9 cellular contexts compared by ENCODE assay signal in genomic region chrX:30309139-30309571, GRCh38. TPM values are rescaled to one million over a fixed set of nuclear protein-coding genes. Genes with fewer than 3 reads are reported as not detected.
DNase-seq lines count a peak whose midpoint lies in the region; ATAC-seq and TF ChIP-seq lines count a peak whose summit lies in the region.
"Had no signal": no experiment of that assay in that cellular context is flagged by ENCODE, and none has a peak within 500 bp of the region (broad histone marks: within the 10 kb centered on the region; RNA-seq: fewer than 3 reads in every experiment).

A gene with protein sequence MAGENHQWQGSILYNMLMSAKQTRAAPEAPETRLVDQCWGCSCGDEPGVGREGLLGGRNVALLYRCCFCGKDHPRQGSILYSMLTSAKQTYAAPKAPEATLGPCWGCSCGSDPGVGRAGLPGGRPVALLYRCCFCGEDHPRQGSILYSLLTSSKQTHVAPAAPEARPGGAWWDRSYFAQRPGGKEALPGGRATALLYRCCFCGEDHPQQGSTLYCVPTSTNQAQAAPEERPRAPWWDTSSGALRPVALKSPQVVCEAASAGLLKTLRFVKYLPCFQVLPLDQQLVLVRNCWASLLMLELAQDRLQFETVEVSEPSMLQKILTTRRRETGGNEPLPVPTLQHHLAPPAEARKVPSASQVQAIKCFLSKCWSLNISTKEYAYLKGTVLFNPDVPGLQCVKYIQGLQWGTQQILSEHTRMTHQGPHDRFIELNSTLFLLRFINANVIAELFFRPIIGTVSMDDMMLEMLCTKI (minus strand): TSS chrX:30309390. CDS start chrX:30309363, 27 bp downstream.

- H3K4me3 ChIP-seq in dorsolateral prefrontal cortex (peak within 1 kb of the TSS in 57 of 59 donors; percentile 6 to 62 (median 39)), mucosa of descending colon (no peak within 1 kb of the TSS)

- H3K9me3 ChIP-seq in mucosa of descending colon: no peaks in the 10 kb centered on the region

- intact Hi-C loops in dorsolateral prefrontal cortex (cut with DNase I) (no loop called here), mucosa of descending colon (cut with DNase I, micrococcal nuclease) (no loop called here)

- TF ChIP-seq CTCF in dorsolateral prefrontal cortex (IDR thresholded peaks at IDR 0.05 in 54 of 56, conservative IDR thresholded peaks at IDR 0.05 in 2 of 56; ENCODE audit: low read depth in 1 of 56, partially characterized antibody in 56 of 56) (no peak), mucosa of descending colon (IDR thresholded peaks at IDR 0.05) (no peak)

- H3K4me1 ChIP-seq in mucosa of descending colon (ENCODE audit: low read depth): no peaks in the 10 kb centered on the region

- ATAC-seq in mucosa of descending colon: peak; percentile 8

- H3K36me3 ChIP-seq in mucosa of descending colon (ENCODE audit: low read depth): no peaks in the 10 kb centered on the region

- H3K27ac ChIP-seq in dorsolateral prefrontal cortex: no peak within 1 kb of the TSS

- DNase-seq in AG20443 (ENCODE audit: low spot score) (peak; percentile 7), NCI-H1092 treated with DMSO at 0.1 percent for 48 hours (lab: John Stamatoyannopoulos, UW) (peak; percentile 58), dorsolateral prefrontal cortex (peak in 3 of 10 donors; percentile 5 to 44 (median 38)), mucosa of descending colon (no peak), HK-2 (ENCODE audit: unreplicated experiment) (no peak), mesenteric fat pad (ENCODE audit: low spot score) (no peak), HCEC 1CT (no peak)
- DNase-seq in stimulated activated naive CD4-positive, alpha-beta T cell (lab: John Stamatoyannopoulos, UW): no peak
- DNase-seq: DND-41 had no signal

- H3K27me3 ChIP-seq in dorsolateral prefrontal cortex: peaks cover 0 to 74% (median 30%) of the 10 kb centered on the region in 45 donors

RNA-seq across cellular contexts. Expression of the gene that starts here (rescaled TPM):
- 1 to 10 TPM in 13 of 120 experiments, under 1 TPM in 80, not detected in 27; 0.19 to 1.7 (median 0.55) TPM for total RNA-seq in dorsolateral prefrontal cortex
- not detected for total RNA-seq in mucosa of descending colon
- total RNA-seq in mesenteric fat pad: not detected

Comparison
In these comparisons a context has a peak if more than half of its experiments do, and no peak if none do; other contexts are left out.
1. Peak in ATAC-seq in mucosa of descending colon; RNA of the gene not detected or under 1 TPM.
2. DNase-seq: peak in AG20443 (single experiment) and NCI-H1092 treated with DMSO at 0.1 percent for 48 hours (single experiment); none in mucosa of descending colon (0 of 3), HK-2 (single experiment), stimulated activated naive CD4-positive, alpha-beta T cell (0 of 6), mesenteric fat pad (single experiment) and HCEC 1CT (single experiment).